In genomic region chr1:74703386-74704182, GRCh38 we compare ENCODE assay signal across 30 cellular contexts. TPM values are rescaled to one million over a fixed set of nuclear protein-coding genes. Genes with fewer than 3 reads are reported as not detected.
"Had no signal": no experiment of that assay in that cellular context is flagged by ENCODE, and none has a peak within 500 bp of the region (broad histone marks: within the 10 kb centered on the region; RNA-seq: fewer than 3 reads in every experiment).

No MANE protein-coding gene starts in this region.

- H3K27ac Mint-ChIP-seq: activated CD8-positive, alpha-beta T cell treated with anti-CD3 and anti-CD28 coated beads for 36 hours; activated naive CD4-positive, alpha-beta T cell treated with anti-CD3 and anti-CD28 coated beads, Interleukin-2, amount 10 ng/mL, durations not matched to agents 7 days and 5 days; activated naive CD8-positive, alpha-beta T cell treated with anti-CD3 and anti-CD28 coated beads for 36 hours; activated T-cell treated with anti-CD3 and anti-CD28 coated beads, Interleukin-2, amount 50 U/mL, for 72 hours; activated T-helper 2 cell treated with anti-CD3 and anti-CD28 coated beads, Interferon-gamma antibody, Interleukin-2, Interleukin-4, amounts not matched to agents 10 μg/mL and 5 μg/mL and 100 μg/mL, durations not matched to agents 14 hours and 24 hours and 36 hours had no signal

- H3K4me1 Mint-ChIP-seq: activated naive CD8-positive, alpha-beta T cell treated with anti-CD3 and anti-CD28 coated beads for 36 hours had no signal

- H3K9me3 Mint-ChIP-seq: activated CD8-positive, alpha-beta T cell treated with anti-CD3 and anti-CD28 coated beads for 36 hours; activated naive CD4-positive, alpha-beta T cell treated with anti-CD3 and anti-CD28 coated beads, Interleukin-2, amount 10 ng/mL, durations not matched to agents 7 days and 5 days; activated naive CD8-positive, alpha-beta T cell treated with anti-CD3 and anti-CD28 coated beads for 36 hours; activated T-cell treated with anti-CD3 and anti-CD28 coated beads, Interleukin-2, amount 50 U/mL, for 72 hours; activated T-helper 2 cell treated with anti-CD3 and anti-CD28 coated beads, Interferon-gamma antibody, Interleukin-2, Interleukin-4, amounts not matched to agents 10 μg/mL and 5 μg/mL and 100 μg/mL, durations not matched to agents 14 hours and 24 hours and 36 hours had no signal

- H3K27me3 Mint-ChIP-seq: activated CD8-positive, alpha-beta T cell treated with anti-CD3 and anti-CD28 coated beads for 36 hours; activated naive CD4-positive, alpha-beta T cell treated with anti-CD3 and anti-CD28 coated beads, Interleukin-2, amount 10 ng/mL, durations not matched to agents 7 days and 5 days; activated naive CD8-positive, alpha-beta T cell treated with anti-CD3 and anti-CD28 coated beads for 36 hours had no signal

- H3K4me3 ChIP-seq: Peyer's patch, SJCRH30 had no signal

- H3K4me1 ChIP-seq: Peyer's patch, SJCRH30 had no signal

- H3K9me3 ChIP-seq: Peyer's patch, SJCRH30, SK-N-SH had no signal

- H3K4me3 Mint-ChIP-seq: activated CD8-positive, alpha-beta T cell treated with anti-CD3 and anti-CD28 coated beads for 36 hours; activated naive CD4-positive, alpha-beta T cell treated with anti-CD3 and anti-CD28 coated beads, Interleukin-2, amount 10 ng/mL, durations not matched to agents 7 days and 5 days; activated naive CD8-positive, alpha-beta T cell treated with anti-CD3 and anti-CD28 coated beads for 36 hours; activated T-cell treated with anti-CD3 and anti-CD28 coated beads, Interleukin-2, amount 50 U/mL, for 72 hours had no signal

- H3K27ac ChIP-seq: brain microvascular endothelial cell, Peyer's patch, RWPE1, SJCRH30, VCaP had no signal

- H3K27me3 ChIP-seq: brain microvascular endothelial cell, Peyer's patch, SJCRH30 had no signal

- DNase-seq: activated CD4-positive, CD25-positive, alpha-beta regulatory T cell; activated CD8-positive, alpha-beta memory T cell treated with anti-CD3 and anti-CD28 coated beads, Interleukin-2, amount 50 U/mL, for 4 hours; activated CD8-positive, alpha-beta T cell treated with anti-CD3 and anti-CD28 coated beads for 36 hours; activated gamma-delta T cell treated with Interleukin-2 at 50 U/mL for 16 hours; activated naive CD4-positive, alpha-beta T cell treated with anti-CD3 and anti-CD28 coated beads, Interleukin-2, amount 10 ng/mL, durations not matched to agents 7 days and 5 days; activated naive CD8-positive, alpha-beta T cell treated with anti-CD3 and anti-CD28 coated beads for 36 hours; activated T-cell treated with anti-CD3 and anti-CD28 coated beads, Interleukin-2, amount 50 U/mL, for 72 hours; brain microvascular endothelial cell; KG1; NCI-H1048; NCI-H146; NCI-H1930; NCI-H2107; NCI-H2171 treated with DMSO at 0.1 percent for 48 hours; NCI-H226; NCI-H510A; NCI-H526 treated with DMSO at 0.1 percent for 48 hours; NCI-H82; NK-92 treated with Interleukin-12 subunit alpha and Interleukin-12 subunit beta, amount 100 ng/mL, for 24 hours; Peyer's patch; Right ventricle myocardium superior; SJCRH30; SK-N-SH; T-helper 1 cell had no signal

- ATAC-seq: activated CD8-positive, alpha-beta T cell treated with anti-CD3 and anti-CD28 coated beads for 36 hours; activated T-cell treated with anti-CD3 and anti-CD28 coated beads, Interleukin-2, amount 50 U/mL, for 72 hours had no signal

RNA-seq across cellular contexts. Expression of gene ERICH3, which starts 30.0 kb away (rescaled TPM):
- total RNA-seq: activated CD8-positive, alpha-beta T cell treated with anti-CD3 and anti-CD28 coated beads for 36 hours; activated naive CD8-positive, alpha-beta T cell treated with anti-CD3 and anti-CD28 coated beads for 36 hours; activated T-cell treated with anti-CD3 and anti-CD28 coated beads, Interleukin-2, amount 50 U/mL, for 72 hours; activated T-helper 2 cell treated with anti-CD3 and anti-CD28 coated beads, Interferon-gamma antibody, Interleukin-2, Interleukin-4, amounts not matched to agents 10 μg/mL and 5 μg/mL and 100 μg/mL, durations not matched to agents 14 hours and 24 hours and 36 hours; LHCN-M2; M059J; Right ventricle myocardium superior; SJCRH30; T-helper 2 cell treated with Interferon-gamma antibody and Interleukin-4, amounts not matched to agents 100 ng/mL and 5 ng/mL, for 36 hours had no signal
